ENCODE assay signal across 1 cellular context in genomic region chr10:58280982-58281752, GRCh38.
TF ChIP-seq lines count a peak whose summit lies in the region.

No MANE protein-coding gene starts in this region.

TF ChIP-seq in SK-N-SH, 30 proteins besides CTCF, POLR2A, EP300 and RAD21:
- TF ChIP-seq SMC3 (IDR thresholded peaks at IDR 0.05; ENCODE audit: low read depth, low read length) (no peak), FOSL2 (IDR thresholded peaks at IDR 0.05; ENCODE audit: borderline replicate concordance, low read depth) (no peak), FOXJ3 (CRISPR knock-in tag; IDR thresholded peaks at IDR 0.05) (no peak), USF1 (IDR thresholded peaks at IDR 0.05; ENCODE audit: borderline replicate concordance, low read depth) (no peak), CHD2 (IDR thresholded peaks at IDR 0.05; ENCODE audit: low read length, partially characterized antibody) (no peak), FOXM1 (IDR thresholded peaks at IDR 0.05; ENCODE audit: low read depth) (no peak), TEAD4 (IDR thresholded peaks at IDR 0.05; ENCODE audit: borderline replicate concordance, insufficient read depth) (no peak), GATA2 (CRISPR knock-in tag; IDR thresholded peaks at IDR 0.05) (no peak), TAF1 (IDR thresholded peaks at IDR 0.05; ENCODE audit: borderline replicate concordance, low read depth, low read length) (no peak), NRF1 (IDR thresholded peaks at IDR 0.05; ENCODE audit: low read depth, low read length) (no peak), PBX3 (IDR thresholded peaks at IDR 0.05) (no peak)
